1 cellular context compared by ENCODE assay signal in genomic region chr15:84601555-84601838, GRCh38.
TF ChIP-seq lines count a peak whose summit lies in the region.

No MANE protein-coding gene starts in this region.

TF ChIP-seq in H1, 55 proteins besides CTCF, POLR2A, EP300 and RAD21 (continued from another document):
- TF ChIP-seq PHF8 (conservative IDR thresholded peaks at IDR 0.05; ENCODE audit: low read depth, low read length) (no peak), CHD1 (IDR thresholded peaks at IDR 0.05; ENCODE audit: low read depth, low read length) (no peak), TCF12 (IDR thresholded peaks at IDR 0.05; ENCODE audit: low read depth, low read length) (no peak), RXRA (IDR thresholded peaks at IDR 0.05; ENCODE audit: insufficient read depth, low read depth, low read length) (no peak), KDM1A (IDR thresholded peaks at IDR 0.05; ENCODE audit: borderline replicate concordance, low read length) (no peak), GABPA (IDR thresholded peaks at IDR 0.05; ENCODE audit: borderline replicate concordance, insufficient read depth, low read length) (no peak), TBP (IDR thresholded peaks at IDR 0.05; ENCODE audit: low read depth, low read length) (no peak), SIRT6 (IDR thresholded peaks at IDR 0.05; ENCODE audit: low read length) (no peak), EGR1 (IDR thresholded peaks at IDR 0.05; ENCODE audit: borderline replicate concordance, low read depth, low read length) (no peak), RFX5 (IDR thresholded peaks at IDR 0.05; ENCODE audit: borderline replicate concordance, low read depth, low read length) (no peak), TAF7 (optimal IDR thresholded peaks at IDR 0.05; ENCODE audit: borderline replicate concordance, low read depth, low read length) (no peak), SIN3A (conservative IDR thresholded peaks at IDR 0.05 in 1 of 2, IDR thresholded peaks at IDR 0.05 in 1 of 2; ENCODE audit: low read depth in 1 of 2, low read length in 2 of 2) (no peak), SUZ12 (IDR thresholded peaks at IDR 0.05; ENCODE audit: low read length) (no peak), NANOG (IDR thresholded peaks at IDR 0.05; ENCODE audit: insufficient read depth, low read depth, low read length, poor library complexity, severe bottlenecking) (no peak)
